In the genomic region with DNA sequence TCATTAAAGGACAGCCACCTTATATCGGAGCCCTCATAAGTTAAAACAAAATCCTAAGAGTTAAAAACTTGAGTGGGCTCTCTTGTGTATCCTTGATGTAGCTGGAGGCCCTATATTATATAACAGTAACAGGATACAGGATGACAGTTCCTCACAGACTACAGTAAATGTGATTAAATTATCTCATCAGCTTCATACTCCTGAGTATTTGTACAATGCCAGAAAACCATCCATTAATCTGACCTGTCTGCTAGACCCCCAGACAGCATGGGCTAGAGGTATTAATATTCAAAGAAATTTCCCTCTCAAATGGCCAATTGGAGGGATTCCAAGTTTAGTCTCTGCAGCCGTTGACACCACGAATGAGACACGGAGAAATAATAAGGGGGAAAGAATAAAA, we compare ENCODE assay signal across 11 cellular contexts.
DNase-seq lines count a peak whose midpoint lies in the region; ATAC-seq and TF ChIP-seq lines count a peak whose summit lies in the region.
"Had no signal": no experiment of that assay in that cellular context is flagged by ENCODE, and none has a peak within 500 bp of the region (broad histone marks: within the 10 kb centered on the region; RNA-seq: fewer than 3 reads in every experiment).

No MANE protein-coding gene starts in this region.

- H3K9me3 Mint-ChIP-seq in CD4-positive, alpha-beta memory T cell = peaks cover 0 to 4% (median 0%) of the 10 kb centered on the region in 8 donors
- H3K9me3 Mint-ChIP-seq in naive thymus-derived CD8-positive, alpha-beta T cell = no peaks in the 10 kb centered on the region
- H3K9me3 Mint-ChIP-seq in HFFc6 = no peaks in the 10 kb centered on the region

- ATAC-seq in naive thymus-derived CD8-positive, alpha-beta T cell = no peak
- ATAC-seq in HG03025 (IDR thresholded peaks at IDR 0.05; ENCODE audit: low FRiP score, unreplicated experiment) (no peak), GM18519 (IDR thresholded peaks at IDR 0.05; ENCODE audit: low FRiP score, unreplicated experiment) (no peak), left lung (no peak)
- ATAC-seq: HepG2 had no signal

- no peak for DNase-seq in CD4-positive, alpha-beta memory T cell
- peak; percentile 84 for DNase-seq in Karpas-422
- no peak for DNase-seq in astrocyte of the spinal cord (ENCODE audit: low read depth, low spot score)
- DNase-seq in naive thymus-derived CD8-positive, alpha-beta T cell = no peak
- DNase-seq in HFFc6 = no peak
- no peak for DNase-seq in left lung
- DNase-seq: GF-D8 had no signal

- no peaks in the 10 kb centered on the region for H3K9me3 ChIP-seq in CD4-positive, alpha-beta memory T cell (ENCODE audit: control insufficient read depth in 1 of 2, low read length in 2 of 2)
- H3K9me3 ChIP-seq in Karpas-422 (ENCODE audit: low read length) (no peaks in the 10 kb centered on the region), left lung (no peaks in the 10 kb centered on the region)
- H3K9me3 ChIP-seq: Peyer's patch had no signal

- CTCF ChIA-PET in CD4-positive, alpha-beta memory T cell (lab: Charles Lee; ENCODE audit: partially characterized antibody) = interaction anchor here (1.2 to 8.3 kb wide), 7 partner anchors 155 to 930 kb away, joined by 3 to 204 read pairs (median 30); a partner anchor contains a TSS

- peak overlapping the region; percentile 43 for H2AFZ ChIP-seq in Karpas-422 (ENCODE audit: low read length)

- H4K20me1 ChIP-seq in Karpas-422 (ENCODE audit: insufficient read depth, low read depth, low read length) = no peaks in the 10 kb centered on the region

- H3K4me1 ChIP-seq in CD4-positive, alpha-beta memory T cell (ENCODE audit: insufficient read depth, low read length) = peaks cover 53% of the 10 kb centered on the region
- peaks cover 64% of the 10 kb centered on the region for H3K4me1 ChIP-seq in Karpas-422 (ENCODE audit: low read length)
- H3K4me1 ChIP-seq in left lung = peaks cover 13 to 17% of the 10 kb centered on the region in 2 donors

- in situ Hi-C loops in astrocyte of the spinal cord (cut with HindIII; ENCODE audit: low sequenced_read_pairs) = no loop called here

- H3K4me3 Mint-ChIP-seq in CD4-positive, alpha-beta memory T cell = peak overlapping the region in 2 of 8 donors; percentile 26 to 67
- peak overlapping the region; percentile 31 to 87 (median 74) for H3K4me3 Mint-ChIP-seq in naive thymus-derived CD8-positive, alpha-beta T cell
- no peak overlapping the region for H3K4me3 Mint-ChIP-seq in HFFc6

- peak overlapping the region; percentile 79 for H3K9ac ChIP-seq in Karpas-422 (ENCODE audit: low read length)

- H3K27ac ChIP-seq in CD4-positive, alpha-beta memory T cell (ENCODE audit: low read depth, low read length) = no peak overlapping the region
- H3K27ac ChIP-seq in Karpas-422 (ENCODE audit: low read length) (peak overlapping the region; percentile 93), left lung (no peak overlapping the region)

- no peaks in the 10 kb centered on the region for H3K36me3 ChIP-seq in CD4-positive, alpha-beta memory T cell (ENCODE audit: insufficient read depth, low read length)
- no peaks in the 10 kb centered on the region for H3K36me3 ChIP-seq in Karpas-422 (ENCODE audit: insufficient read depth, low read length)
- no peaks in the 10 kb centered on the region for H3K36me3 ChIP-seq in left lung
- H3K36me3 ChIP-seq: Peyer's patch had no signal

- peaks cover 0 to 3% of the 10 kb centered on the region in 2 donors for H3K27me3 Mint-ChIP-seq in CD4-positive, alpha-beta memory T cell
- peaks cover 0 to 2% (median 0%) of the 10 kb centered on the region in 5 donors for H3K27me3 Mint-ChIP-seq in naive thymus-derived CD8-positive, alpha-beta T cell
- H3K27me3 Mint-ChIP-seq in HFFc6 (ENCODE audit: insufficient read depth) = peaks cover 1% of the 10 kb centered on the region; the same call in 1 of the 2 replicates

- H3K36me3 Mint-ChIP-seq in CD4-positive, alpha-beta memory T cell = peaks cover 2 to 3% of the 10 kb centered on the region in 2 donors
- H3K36me3 Mint-ChIP-seq in naive thymus-derived CD8-positive, alpha-beta T cell = no peaks in the 10 kb centered on the region
- H3K36me3 Mint-ChIP-seq in HFFc6 (ENCODE audit: low read depth) = no peaks in the 10 kb centered on the region

- peaks cover 47 to 64% (median 52%) of the 10 kb centered on the region in 4 donors for H3K4me1 Mint-ChIP-seq in CD4-positive, alpha-beta memory T cell
- H3K4me1 Mint-ChIP-seq in naive thymus-derived CD8-positive, alpha-beta T cell = peaks cover 29 to 69% (median 62%) of the 10 kb centered on the region in 4 donors
- H3K4me1 Mint-ChIP-seq in HFFc6 (ENCODE audit: low read depth) = peaks cover 50% of the 10 kb centered on the region

- H3K9me2 ChIP-seq in Karpas-422 (replicated peaks; ENCODE audit: insufficient read depth, low read length) = no peaks in the 10 kb centered on the region

- no peak overlapping the region for H3K4me3 ChIP-seq in CD4-positive, alpha-beta memory T cell (ENCODE audit: low read length in 2 of 2)
- H3K4me3 ChIP-seq in Karpas-422 (ENCODE audit: low read length) = peak overlapping the region; percentile 60
- H3K4me3 ChIP-seq in astrocyte of the spinal cord (ENCODE audit: low read depth, low read length) = peak overlapping the region; percentile 0
- no peak overlapping the region for H3K4me3 ChIP-seq in left lung
- H3K4me3 ChIP-seq: Peyer's patch had no signal

- H3K4me2 ChIP-seq in Karpas-422 (ENCODE audit: low read depth, low read length, poor library complexity, severe bottlenecking) = peak overlapping the region; percentile 98

- peak overlapping the region; percentile 54 to 96 (median 81) for H3K27ac Mint-ChIP-seq in CD4-positive, alpha-beta memory T cell
- peak overlapping the region; percentile 32 to 100 (median 92) for H3K27ac Mint-ChIP-seq in naive thymus-derived CD8-positive, alpha-beta T cell
- H3K27ac Mint-ChIP-seq in HFFc6 = no peak overlapping the region

- POLR2A ChIA-PET in CD4-positive, alpha-beta memory T cell (lab: Charles Lee; ENCODE audit: partially characterized antibody) = interaction anchor here (1.1 to 7.8 kb wide), 3 partner anchors 11 to 170 kb away, joined by 3 to 265 read pairs (median 8); a partner anchor contains a TSS
- POLR2A ChIA-PET in naive thymus-derived CD8-positive, alpha-beta T cell (lab: Charles Lee) = interaction anchor here (0.6 to 4.4 kb wide), 2 partner anchors 58 to 1230 kb away, joined by 3 to 30 read pairs; no protein-coding TSS in a partner anchor

- TF ChIP-seq CTCF in astrocyte of the spinal cord (IDR thresholded peaks at IDR 0.05; ENCODE audit: low read depth, low read length) (no peak), HFFc6 (IDR thresholded peaks at IDR 0.05) (no peak), left lung (IDR thresholded peaks at IDR 0.05) (no peak)

- intact Hi-C loops in CD4-positive, alpha-beta memory T cell (cut with micrococcal nuclease) = loop anchor here (5.0 kb wide), 1 partner anchor 523 kb away; no protein-coding TSS in a partner anchor
- intact Hi-C loops in left lung (cut with DNase I) = no loop called here

- H3K27me3 ChIP-seq in CD4-positive, alpha-beta memory T cell (ENCODE audit: insufficient read depth, low read length) = no peaks in the 10 kb centered on the region
- H3K27me3 ChIP-seq in Karpas-422 (ENCODE audit: low read length) = no peaks in the 10 kb centered on the region
- H3K27me3 ChIP-seq in left lung = no peaks in the 10 kb centered on the region
- H3K27me3 ChIP-seq: Peyer's patch had no signal

- no peaks in the 10 kb centered on the region for H3K79me2 ChIP-seq in Karpas-422 (ENCODE audit: low read length)

Comparison
In these comparisons a context has a peak if more than half of its experiments do, and no peak if none do; other contexts are left out.
1. H3K4me3 ChIP-seq: peak in Karpas-422 (single experiment) and astrocyte of the spinal cord (single experiment); none in CD4-positive, alpha-beta memory T cell (0 of 2) and left lung (0 of 2).